Comparison of ENCODE assay signal across 8 cellular contexts in genomic region chr12:48156648-48157015, GRCh38. TPM values are rescaled to one million over a fixed set of nuclear protein-coding genes. Genes with fewer than 3 reads are reported as not detected.
DNase-seq lines count a peak whose midpoint lies in the region; ATAC-seq, FAIRE-seq and TF ChIP-seq lines count a peak whose summit lies in the region.

No MANE protein-coding gene starts in this region.

- peaks cover 20% of the 10 kb centered on the region for H3K36me3 Mint-ChIP-seq in Calu3 (ENCODE audit: insufficient read depth, unreplicated experiment)

- intact Hi-C loops in Calu3 (cut with micrococcal nuclease; ENCODE audit: unreplicated experiment), result no loop called here
- intact Hi-C loops in esophagus muscularis mucosa (cut with DNase I), result loop anchor here (5.0 kb wide), 1 partner anchor 49 kb away; the partner anchor contains the start of gene SENP1
- intact Hi-C loops in pancreas (cut with DNase I), result no loop called here

- DNase-seq in Calu3 (no peak), RWPE1 (ENCODE audit: low spot score) (no peak), esophagus muscularis mucosa (ENCODE audit: extremely low spot score) (no peak), pancreas (no peak), NCI-H524 (lab: John Stamatoyannopoulos, UW) (no peak), NCI-H2171 (lab: John Stamatoyannopoulos, UW) (no peak), NCI-H345 (lab: John Stamatoyannopoulos, UW) (no peak)

- H3K27ac Mint-ChIP-seq in Calu3 (ENCODE audit: unreplicated experiment), result peak overlapping the region; percentile 75

- H3K27ac ChIP-seq in RWPE1 (peak overlapping the region; percentile 77), esophagus muscularis mucosa (replicated peaks in 1 of 4) (peak overlapping the region; percentile 79 to 83 (median 81)), pancreas (peak overlapping the region in 2 of 4 donors; percentile 77 to 79)

- ATAC-seq in pancreas, result peak in 1 of 4 donors; percentile 0
- ATAC-seq in HG02642 (IDR thresholded peaks at IDR 0.05; ENCODE audit: poor library complexity, unreplicated experiment), result no peak

- H3K27me3 ChIP-seq in esophagus muscularis mucosa, result no peaks in the 10 kb centered on the region
- no peaks in the 10 kb centered on the region for H3K27me3 ChIP-seq in pancreas

- WGBS in esophagus muscularis mucosa, result 23% methylated on average over 8 of the region's 8 CpGs
- 14 to 24% methylated on average over 8 of the region's 8 CpGs for WGBS in pancreas, 2 donors

- H3K36me3 ChIP-seq in esophagus muscularis mucosa, result peaks cover 15 to 18% (median 17%) of the 10 kb centered on the region in 4 donors
- H3K36me3 ChIP-seq in pancreas, result peaks cover 0 to 8% (median under 1%) of the 10 kb centered on the region in 3 donors

- no peak for TF ChIP-seq EP300 in esophagus muscularis mucosa (IDR thresholded peaks at IDR 0.05)

- H3K4me1 Mint-ChIP-seq in Calu3 (ENCODE audit: low read depth, unreplicated experiment), result no peaks in the 10 kb centered on the region

- H3K9me3 ChIP-seq in esophagus muscularis mucosa (no peaks in the 10 kb centered on the region), pancreas (no peaks in the 10 kb centered on the region)

- BruUV-seq in Calu3 (replicated peaks; lab: Mats Ljungman, UMichigan), result TSS peak; percentile 38

- peaks cover 11% of the 10 kb centered on the region for H3K27me3 Mint-ChIP-seq in Calu3 (ENCODE audit: unreplicated experiment)

- CTCF ChIA-PET in Calu3 (lab: Charles Lee), result interaction anchor here (0.6 to 0.7 kb wide), 2 partner anchors 9 to 207 kb away, joined by 4 to 8 read pairs; no protein-coding TSS in a partner anchor
- CTCF ChIA-PET in RWPE1 (lab: Yijun Ruan, JAX), result interaction anchor here (0.6 kb wide), 1 partner anchor 694 kb away, joined by 11 read pairs; no protein-coding TSS in a partner anchor

- H3K4me3 ChIP-seq in esophagus muscularis mucosa (peak overlapping the region; percentile 68 to 81 (median 74)), pancreas (peak overlapping the region; percentile 41 to 75 (median 57))

- FAIRE-seq in pancreas (lab: Jason Lieb, UNC), result no peak

- peaks cover 18 to 34% (median 20%) of the 10 kb centered on the region in 4 donors for H3K4me1 ChIP-seq in esophagus muscularis mucosa
- H3K4me1 ChIP-seq in pancreas, result peaks cover 0 to 7% (median 6%) of the 10 kb centered on the region in 3 donors

- no peak for TF ChIP-seq CTCF in Calu3 (IDR thresholded peaks at IDR 0.05; ENCODE audit: unreplicated experiment)
- no peak for TF ChIP-seq CTCF in RWPE1 (conservative IDR thresholded peaks at IDR 0.05; ENCODE audit: low read depth)
- no peak for TF ChIP-seq CTCF in esophagus muscularis mucosa (IDR thresholded peaks at IDR 0.05)
- TF ChIP-seq CTCF in pancreas (IDR thresholded peaks at IDR 0.05), result no peak

- POLR2A ChIA-PET in RWPE1 (lab: Yijun Ruan, JAX; ENCODE audit: low non-redundant PET), result interaction anchor here (0.6 kb wide), 1 partner anchor 213 kb away, joined by 5 read pairs; no protein-coding TSS in a partner anchor

- no peaks in the 10 kb centered on the region for H3K9me3 Mint-ChIP-seq in Calu3 (ENCODE audit: low read depth, unreplicated experiment)

- TF ChIP-seq POLR2A in esophagus muscularis mucosa (IDR thresholded peaks at IDR 0.05; ENCODE audit: low read depth), result no peak

- peak overlapping the region; percentile 81 for H3K4me3 Mint-ChIP-seq in Calu3 (ENCODE audit: low read depth, unreplicated experiment)

RNA-seq across cellular contexts. Expression of gene ASB8, which starts 0.7 kb away (rescaled TPM):
- total RNA-seq in Calu3 (2022) (19.2 and 20.4 TPM in 2 replicates), esophagus muscularis mucosa (10 to 100 TPM; 32.1 to 40.9 (median 36.2) TPM), pancreas (10 to 100 TPM; 17.6 to 27.6 (median 20.7) TPM)
- polyA plus RNA-seq in pancreas, result 10 to 100 TPM in 1 of 2 donors, 1 to 10 TPM in 1; 8.1 to 17.0 TPM

RNA-seq across cellular contexts. Expression of gene CCDC184, which starts 26.8 kb away (rescaled TPM):
- total RNA-seq in Calu3 (2022) (0.45 and 0.51 TPM in 2 replicates), esophagus muscularis mucosa (1 to 10 TPM in 3 of 4 donors, under 1 TPM in 1; 0.66 to 2.5 (median 1.7) TPM), pancreas (under 1 TPM; 0.16 to 0.76 (median 0.34) TPM)
- polyA plus RNA-seq in pancreas, result 1 to 10 TPM in 1 of 2 donors, under 1 TPM in 1; 0.61 to 3.1 TPM

RNA-seq across cellular contexts. Expression of gene PFKM, which starts 37.5 kb away (rescaled TPM):
- total RNA-seq in Calu3 (2022), result 33.3 and 39.4 TPM in 2 replicates
- total RNA-seq in esophagus muscularis mucosa, result 10 to 100 TPM; 55.6 to 71.3 (median 63.4) TPM
- 10 to 100 TPM in 4 of 6 donors, 1 to 10 TPM in 2; 7.0 to 23.1 (median 11.3) TPM for total RNA-seq in pancreas
- 10 to 100 TPM in 1 of 2 donors, 1 to 10 TPM in 1; 9.9 to 27.5 TPM for polyA plus RNA-seq in pancreas

RNA-seq across cellular contexts. Expression of gene OR10AD1, which starts 46.5 kb away (rescaled TPM):
- not detected in 2 replicates for total RNA-seq in Calu3 (2022)
- not detected for total RNA-seq in esophagus muscularis mucosa
- total RNA-seq in pancreas, result not detected
- polyA plus RNA-seq in pancreas, result not detected

RNA-seq across cellular contexts. Expression of gene SENP1, which starts 50.8 kb away (rescaled TPM):
- 15.6 and 17.7 TPM in 2 replicates for total RNA-seq in Calu3 (2022)
- 10 to 100 TPM; 12.9 to 19.2 (median 14.3) TPM for total RNA-seq in esophagus muscularis mucosa
- total RNA-seq in pancreas, result 1 to 10 TPM; 6.8 to 8.9 (median 7.4) TPM
- 1 to 10 TPM; 1.9 to 3.4 TPM for polyA plus RNA-seq in pancreas
